In genomic region chr15:25708391-25708790, GRCh38 we compare ENCODE assay signal across 18 cellular contexts.
"Had no signal": no experiment of that assay in that cellular context is flagged by ENCODE, and none has a peak within 500 bp of the region (broad histone marks: within the 10 kb centered on the region; RNA-seq: fewer than 3 reads in every experiment).

No MANE protein-coding gene starts in this region.

- H3K27ac ChIP-seq: RWPE1 had no signal

- DNase-seq: KBM-7, MV-4-11, NCI-H1048, NCI-H1105, NCI-H1417, NCI-H146, NCI-H1694 treated with DMSO at 0.1 percent for 48 hours, NCI-H1930, NCI-H2081, NCI-H2107, NCI-H2227 treated with DMSO at 0.1 percent for 48 hours, NCI-H524 treated with DMSO at 0.1 percent for 48 hours, NCI-H69, NCI-H774, SHP77, SK-N-SH, SW 1271 had no signal

- H3K9me3 ChIP-seq: SK-N-SH had no signal
